8 cellular contexts compared by ENCODE assay signal in the genomic region with DNA sequence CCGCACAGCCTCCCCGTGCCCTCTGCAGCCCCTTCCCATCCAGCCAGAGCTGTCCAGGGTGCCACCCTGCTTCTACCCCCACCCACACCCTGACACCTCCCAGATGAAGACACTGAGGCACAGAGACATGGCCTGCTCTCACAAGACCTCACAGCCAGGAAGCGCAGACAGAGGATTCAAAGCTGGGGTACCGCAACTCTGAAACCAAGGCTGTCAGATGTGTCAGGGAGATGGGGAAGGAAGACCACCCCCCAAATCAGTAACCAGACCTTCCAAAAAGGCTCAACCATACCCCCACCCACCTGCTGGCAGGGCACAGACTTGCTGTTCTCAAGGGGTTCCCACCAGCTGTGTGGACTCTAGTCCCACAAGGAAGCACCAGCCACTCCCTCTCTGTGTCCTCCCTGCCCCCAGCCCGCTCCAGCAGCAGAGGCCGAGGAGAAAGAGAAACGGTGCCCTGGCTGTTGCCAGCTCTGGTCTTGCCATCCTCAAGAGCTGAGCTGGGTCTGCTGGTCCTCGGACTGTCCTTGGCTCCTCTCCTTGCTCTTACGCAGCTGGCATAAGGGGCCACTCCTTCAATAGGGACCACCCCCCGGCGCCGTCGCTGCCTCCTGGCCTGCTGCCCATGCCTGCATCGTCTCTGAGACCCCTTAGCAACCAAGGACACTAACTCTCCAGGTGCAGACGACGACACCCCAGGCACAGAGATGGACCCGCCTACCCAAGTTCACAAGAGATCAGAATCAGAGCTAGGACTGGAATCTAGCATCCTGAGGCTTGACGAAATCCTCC. TPM values are rescaled to one million over a fixed set of nuclear protein-coding genes. Genes with fewer than 3 reads are reported as not detected.
DNase-seq lines count a peak whose midpoint lies in the region; ATAC-seq lines count a peak whose summit lies in the region.

No MANE protein-coding gene starts in this region.

- ATAC-seq in activated T-cell treated with anti-CD3 and anti-CD28 coated beads, Interleukin-2, amount 50 U/mL, for 72 hours (replicated peaks in 1 of 2), result no peak
- ATAC-seq in left ventricle myocardium superior, result peak; percentile 32
- ATAC-seq in GM19397 (IDR thresholded peaks at IDR 0.05; ENCODE audit: unreplicated experiment), result no peak

- H3K9ac ChIP-seq in skeletal muscle tissue (ENCODE audit: low read depth in 1 of 3, low read length in 3 of 3), result peak overlapping the region; percentile 71 to 83 (median 77)

- no peaks in the 10 kb centered on the region for H3K27me3 Mint-ChIP-seq in activated T-cell treated with anti-CD3 and anti-CD28 coated beads, Interleukin-2, amount 50 U/mL, for 72 hours (ENCODE audit: low read depth)

- DNase-seq in NCI-H1417 (lab: John Stamatoyannopoulos, UW), result peak in 2 of 3 experiments; percentile 28 to 62
- no peak for DNase-seq in NCI-H1417 treated with DMSO at 0.1 percent for 48 hours (lab: John Stamatoyannopoulos, UW)
- DNase-seq in activated T-cell treated with anti-CD3 and anti-CD28 coated beads, Interleukin-2, amount 50 U/mL, for 72 hours, result no peak
- DNase-seq in left ventricle myocardium superior, result peak; percentile 52
- no peak for DNase-seq in DMS153 (lab: John Stamatoyannopoulos, UW)
- no peak for DNase-seq in germinal center (ENCODE audit: low spot score)

- peak overlapping the region; percentile 76 for H3K27ac ChIP-seq in skeletal muscle tissue (ENCODE audit: low read depth, low read length)

- H3K9me3 ChIP-seq in skeletal muscle tissue (ENCODE audit: control insufficient read depth in 3 of 3, low read length in 3 of 3), result no peaks in the 10 kb centered on the region

- H3K36me3 ChIP-seq in skeletal muscle tissue (ENCODE audit: control insufficient read depth in 3 of 3, insufficient read depth in 3 of 3, low read length in 3 of 3), result no peaks in the 10 kb centered on the region

- peak overlapping the region; percentile 96 for H3K27ac Mint-ChIP-seq in activated T-cell treated with anti-CD3 and anti-CD28 coated beads, Interleukin-2, amount 50 U/mL, for 72 hours

- intact Hi-C loops in left ventricle myocardium superior (cut with micrococcal nuclease), result no loop called here

- H3K4me3 Mint-ChIP-seq in activated T-cell treated with anti-CD3 and anti-CD28 coated beads, Interleukin-2, amount 50 U/mL, for 72 hours, result peak overlapping the region; percentile 99 to 100

- no peaks in the 10 kb centered on the region for H3K9me3 Mint-ChIP-seq in activated T-cell treated with anti-CD3 and anti-CD28 coated beads, Interleukin-2, amount 50 U/mL, for 72 hours

- H3K4me1 ChIP-seq in skeletal muscle tissue (ENCODE audit: control insufficient read depth in 3 of 3, insufficient read depth in 3 of 3, low read length in 3 of 3), result peaks cover 48 to 60% (median 55%) of the 10 kb centered on the region in 3 donors

- peaks cover 84% of the 10 kb centered on the region for H3K4me1 Mint-ChIP-seq in activated T-cell treated with anti-CD3 and anti-CD28 coated beads, Interleukin-2, amount 50 U/mL, for 72 hours (ENCODE audit: low read depth)

- peaks cover 36 to 48% of the 10 kb centered on the region in 2 donors for H3K36me3 Mint-ChIP-seq in activated T-cell treated with anti-CD3 and anti-CD28 coated beads, Interleukin-2, amount 50 U/mL, for 72 hours (ENCODE audit: insufficient read depth in 2 of 2)

- H3K4me3 ChIP-seq in skeletal muscle tissue (ENCODE audit: low read length in 3 of 3), result peak overlapping the region; percentile 75 to 82 (median 76)

- H3K27me3 ChIP-seq in skeletal muscle tissue (ENCODE audit: control insufficient read depth in 3 of 3, insufficient read depth in 3 of 3, low read length in 3 of 3), result peaks cover 0 to 14% (median 0%) of the 10 kb centered on the region in 3 donors

RNA-seq across cellular contexts. Expression of a gene that starts 0.7 kb away (rescaled TPM):
- 100 to 1,000 TPM; 204 to 246 TPM for total RNA-seq in activated T-cell treated with anti-CD3 and anti-CD28 coated beads, Interleukin-2, amount 50 U/mL, for 72 hours
- total RNA-seq in left ventricle myocardium superior (5.1 TPM), skeletal muscle tissue (6.3 TPM)

RNA-seq across cellular contexts. Expression of a gene that starts 57.4 kb away (rescaled TPM):
- not detected for total RNA-seq in activated T-cell treated with anti-CD3 and anti-CD28 coated beads, Interleukin-2, amount 50 U/mL, for 72 hours
- total RNA-seq in left ventricle myocardium superior, result not detected
- not detected for total RNA-seq in skeletal muscle tissue

Comparison
In these comparisons a context has a peak if more than half of its experiments do, and no peak if none do; other contexts are left out.
1. DNase-seq: peak in NCI-H1417 (2 of 3) and left ventricle myocardium superior (single experiment); none in NCI-H1417 treated with DMSO at 0.1 percent for 48 hours (single experiment), activated T-cell treated with anti-CD3 and anti-CD28 coated beads, Interleukin-2, amount 50 U/mL, for 72 hours (0 of 2), DMS153 (single experiment) and germinal center (single experiment).
2. RNA of a gene that starts 0.7 kb away (total RNA-seq): 204 to 246 TPM in activated T-cell treated with anti-CD3 and anti-CD28 coated beads, Interleukin-2, amount 50 U/mL, for 72 hours; 6.3 TPM in skeletal muscle tissue (single experiment) and 5.1 TPM in left ventricle myocardium superior (single experiment); every median in the first group is over 10 times any median in the second.